ENCODE assay signal across 8 cellular contexts in the genomic region with DNA sequence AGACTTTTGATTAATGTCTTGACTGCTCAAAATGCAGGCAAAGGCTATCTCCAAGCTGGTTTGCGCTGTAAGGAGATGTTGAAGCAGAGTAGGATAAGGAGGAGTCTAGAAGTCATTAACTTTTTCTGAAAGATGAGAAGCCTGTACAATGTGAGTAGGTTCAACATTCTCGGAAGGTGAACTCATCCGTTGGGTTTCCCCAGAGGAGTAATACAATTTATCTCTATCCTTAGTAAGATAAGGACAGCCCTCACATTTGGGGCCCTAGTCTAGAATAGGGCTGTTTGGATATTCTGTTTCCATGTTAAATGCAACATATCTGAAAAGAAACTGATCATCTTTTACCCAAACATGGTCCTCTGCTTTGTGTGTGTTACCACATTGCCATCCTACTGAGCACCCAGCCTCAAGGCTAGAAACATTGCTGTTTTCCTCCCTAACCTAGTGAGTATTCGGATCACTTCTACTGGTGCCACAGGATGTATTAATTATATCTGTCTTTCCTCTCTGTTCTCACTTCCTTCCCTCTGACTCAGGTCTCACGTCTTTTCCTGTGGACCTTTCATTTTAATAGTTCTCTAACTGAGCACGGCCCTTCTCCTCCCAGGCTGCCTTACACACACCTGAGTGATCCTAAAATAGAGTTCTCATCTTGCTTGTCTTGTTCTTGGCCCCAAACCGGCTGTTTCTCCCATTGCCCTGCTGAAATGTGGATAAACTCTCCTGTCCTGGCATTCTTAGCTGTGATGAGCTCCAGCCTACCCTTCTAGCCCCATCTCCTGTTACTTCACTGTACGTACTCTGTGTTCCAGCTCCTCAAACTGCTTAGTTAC.
A peak's percentile ranks its signal among the peaks of the same experiment; 100 is the strongest.
DNase-seq lines count a peak whose midpoint lies in the region; ATAC-seq and TF ChIP-seq lines count a peak whose summit lies in the region.

No MANE protein-coding gene starts in this region.

- peak; percentile 60 to 70 for ATAC-seq in activated CD4-positive, CD25-positive, alpha-beta regulatory T cell treated with anti-CD3 and anti-CD28 coated beads, Interleukin-2, amount 50 U/mL, for 24 hours
- peak; percentile 68 for ATAC-seq in HG02938 (IDR thresholded peaks at IDR 0.05; ENCODE audit: unreplicated experiment)
- ATAC-seq in WTC11, result no peak
- ATAC-seq in left lobe of liver, result peak; percentile 24

- peak overlapping the region; percentile 60 for H3K27ac Mint-ChIP-seq in WTC11

- no peak for DNase-seq in activated CD4-positive, CD25-positive, alpha-beta regulatory T cell (lab: John Stamatoyannopoulos, UW)
- DNase-seq in WTC11 (ENCODE audit: low spot score) (no peak), left lobe of liver (ENCODE audit: low spot score) (no peak), LoVo (ENCODE audit: low spot score) (no peak), occipital lobe (lab: John Stamatoyannopoulos, UW) (no peak), D341Med (ENCODE audit: low spot score) (no peak)

- CTCF ChIA-PET in WTC11 (lab: Charles Lee), result interaction anchor here (1.7 kb wide), 1 partner anchor 11 kb away, joined by 5 read pairs; no protein-coding TSS in a partner anchor

- H3K4me3 Mint-ChIP-seq in WTC11, result no peak overlapping the region

- no peaks in the 10 kb centered on the region for H3K27me3 Mint-ChIP-seq in WTC11 (ENCODE audit: low read depth)

- peaks cover 10% of the 10 kb centered on the region for H3K4me1 Mint-ChIP-seq in WTC11

- H3K36me3 Mint-ChIP-seq in WTC11, result 0 out of 2 replicates have a peak, but pooled peaks cover 2% of the 10 kb centered on the region

- no peak for TF ChIP-seq CTCF in WTC11 (IDR thresholded peaks at IDR 0.05)

- no peaks in the 10 kb centered on the region for H3K9me3 Mint-ChIP-seq in WTC11

- POLR2A ChIA-PET in WTC11 (lab: Charles Lee), result no interaction called here

TF ChIP-seq in WTC11, 78 proteins besides CTCF, POLR2A, EP300 and RAD21 (continues in another document):
- TF ChIP-seq, protein P1, sequence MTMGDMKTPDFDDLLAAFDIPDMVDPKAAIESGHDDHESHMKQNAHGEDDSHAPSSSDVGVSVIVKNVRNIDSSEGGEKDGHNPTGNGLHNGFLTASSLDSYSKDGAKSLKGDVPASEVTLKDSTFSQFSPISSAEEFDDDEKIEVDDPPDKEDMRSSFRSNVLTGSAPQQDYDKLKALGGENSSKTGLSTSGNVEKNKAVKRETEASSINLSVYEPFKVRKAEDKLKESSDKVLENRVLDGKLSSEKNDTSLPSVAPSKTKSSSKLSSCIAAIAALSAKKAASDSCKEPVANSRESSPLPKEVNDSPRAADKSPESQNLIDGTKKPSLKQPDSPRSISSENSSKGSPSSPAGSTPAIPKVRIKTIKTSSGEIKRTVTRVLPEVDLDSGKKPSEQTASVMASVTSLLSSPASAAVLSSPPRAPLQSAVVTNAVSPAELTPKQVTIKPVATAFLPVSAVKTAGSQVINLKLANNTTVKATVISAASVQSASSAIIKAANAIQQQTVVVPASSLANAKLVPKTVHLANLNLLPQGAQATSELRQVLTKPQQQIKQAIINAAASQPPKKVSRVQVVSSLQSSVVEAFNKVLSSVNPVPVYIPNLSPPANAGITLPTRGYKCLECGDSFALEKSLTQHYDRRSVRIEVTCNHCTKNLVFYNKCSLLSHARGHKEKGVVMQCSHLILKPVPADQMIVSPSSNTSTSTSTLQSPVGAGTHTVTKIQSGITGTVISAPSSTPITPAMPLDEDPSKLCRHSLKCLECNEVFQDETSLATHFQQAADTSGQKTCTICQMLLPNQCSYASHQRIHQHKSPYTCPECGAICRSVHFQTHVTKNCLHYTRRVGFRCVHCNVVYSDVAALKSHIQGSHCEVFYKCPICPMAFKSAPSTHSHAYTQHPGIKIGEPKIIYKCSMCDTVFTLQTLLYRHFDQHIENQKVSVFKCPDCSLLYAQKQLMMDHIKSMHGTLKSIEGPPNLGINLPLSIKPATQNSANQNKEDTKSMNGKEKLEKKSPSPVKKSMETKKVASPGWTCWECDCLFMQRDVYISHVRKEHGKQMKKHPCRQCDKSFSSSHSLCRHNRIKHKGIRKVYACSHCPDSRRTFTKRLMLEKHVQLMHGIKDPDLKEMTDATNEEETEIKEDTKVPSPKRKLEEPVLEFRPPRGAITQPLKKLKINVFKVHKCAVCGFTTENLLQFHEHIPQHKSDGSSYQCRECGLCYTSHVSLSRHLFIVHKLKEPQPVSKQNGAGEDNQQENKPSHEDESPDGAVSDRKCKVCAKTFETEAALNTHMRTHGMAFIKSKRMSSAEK (CRISPR knock-in tag; IDR thresholded peaks at IDR 0.05; ENCODE audit: borderline replicate concordance), result no peak
- TF ChIP-seq HMGA2 (CRISPR knock-in tag; IDR thresholded peaks at IDR 0.05) (no peak), ESRRA (CRISPR knock-in tag; IDR thresholded peaks at IDR 0.05; ENCODE audit: borderline replicate concordance) (no peak), MXD4 (CRISPR knock-in tag; IDR thresholded peaks at IDR 0.05; ENCODE audit: borderline replicate concordance) (no peak), RORB (CRISPR knock-in tag; IDR thresholded peaks at IDR 0.05) (no peak), CREB1 (CRISPR knock-in tag; IDR thresholded peaks at IDR 0.05) (no peak), ZNF138 (CRISPR knock-in tag; conservative IDR thresholded peaks at IDR 0.05) (no peak), ERG (CRISPR knock-in tag; IDR thresholded peaks at IDR 0.05) (no peak), USF1 (CRISPR knock-in tag; IDR thresholded peaks at IDR 0.05) (no peak), ZNF512 (CRISPR knock-in tag; IDR thresholded peaks at IDR 0.05; ENCODE audit: borderline replicate concordance) (no peak), ZNF416 (CRISPR knock-in tag; IDR thresholded peaks at IDR 0.05) (no peak), CBFB (CRISPR knock-in tag; IDR thresholded peaks at IDR 0.05; ENCODE audit: low read depth) (no peak), FOXP1 (CRISPR knock-in tag; IDR thresholded peaks at IDR 0.05; ENCODE audit: borderline replicate concordance) (no peak)
- TF ChIP-seq, protein P2, sequence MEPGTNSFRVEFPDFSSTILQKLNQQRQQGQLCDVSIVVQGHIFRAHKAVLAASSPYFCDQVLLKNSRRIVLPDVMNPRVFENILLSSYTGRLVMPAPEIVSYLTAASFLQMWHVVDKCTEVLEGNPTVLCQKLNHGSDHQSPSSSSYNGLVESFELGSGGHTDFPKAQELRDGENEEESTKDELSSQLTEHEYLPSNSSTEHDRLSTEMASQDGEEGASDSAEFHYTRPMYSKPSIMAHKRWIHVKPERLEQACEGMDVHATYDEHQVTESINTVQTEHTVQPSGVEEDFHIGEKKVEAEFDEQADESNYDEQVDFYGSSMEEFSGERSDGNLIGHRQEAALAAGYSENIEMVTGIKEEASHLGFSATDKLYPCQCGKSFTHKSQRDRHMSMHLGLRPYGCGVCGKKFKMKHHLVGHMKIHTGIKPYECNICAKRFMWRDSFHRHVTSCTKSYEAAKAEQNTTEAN (CRISPR knock-in tag; IDR thresholded peaks at IDR 0.05), result no peak
- TF ChIP-seq, protein P3, sequence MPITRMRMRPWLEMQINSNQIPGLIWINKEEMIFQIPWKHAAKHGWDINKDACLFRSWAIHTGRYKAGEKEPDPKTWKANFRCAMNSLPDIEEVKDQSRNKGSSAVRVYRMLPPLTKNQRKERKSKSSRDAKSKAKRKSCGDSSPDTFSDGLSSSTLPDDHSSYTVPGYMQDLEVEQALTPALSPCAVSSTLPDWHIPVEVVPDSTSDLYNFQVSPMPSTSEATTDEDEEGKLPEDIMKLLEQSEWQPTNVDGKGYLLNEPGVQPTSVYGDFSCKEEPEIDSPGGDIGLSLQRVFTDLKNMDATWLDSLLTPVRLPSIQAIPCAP (CRISPR knock-in tag; IDR thresholded peaks at IDR 0.05), result no peak
- TF ChIP-seq, protein P4, sequence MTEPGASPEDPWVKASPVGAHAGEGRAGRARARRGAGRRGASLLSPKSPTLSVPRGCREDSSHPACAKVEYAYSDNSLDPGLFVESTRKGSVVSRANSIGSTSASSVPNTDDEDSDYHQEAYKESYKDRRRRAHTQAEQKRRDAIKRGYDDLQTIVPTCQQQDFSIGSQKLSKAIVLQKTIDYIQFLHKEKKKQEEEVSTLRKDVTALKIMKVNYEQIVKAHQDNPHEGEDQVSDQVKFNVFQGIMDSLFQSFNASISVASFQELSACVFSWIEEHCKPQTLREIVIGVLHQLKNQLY (CRISPR knock-in tag; IDR thresholded peaks at IDR 0.05), result no peak
